In genomic region chr6:27679308-27679967, GRCh38 we compare ENCODE assay signal across 13 cellular contexts.
DNase-seq lines count a peak whose midpoint lies in the region; ATAC-seq, FAIRE-seq and TF ChIP-seq lines count a peak whose summit lies in the region.
"Had no signal": no experiment of that assay in that cellular context is flagged by ENCODE, and none has a peak within 500 bp of the region (broad histone marks: within the 10 kb centered on the region; RNA-seq: fewer than 3 reads in every experiment).

No MANE protein-coding gene starts in this region.

- no peaks in the 10 kb centered on the region for H3K9me3 ChIP-seq in HAP-1

- no peak for FAIRE-seq in RCC 7860 (lab: Jason Lieb, UNC)

- H3K79me2 ChIP-seq in ACC112 (ENCODE audit: control insufficient read depth, insufficient read depth, low read length, unreplicated experiment) (no peaks in the 10 kb centered on the region), GM23338 (replicated peaks; ENCODE audit: insufficient read depth) (no peaks in the 10 kb centered on the region)

- TF ChIP-seq CTCF in GM23338 (conservative IDR thresholded peaks at IDR 0.05; ENCODE audit: low read depth in 2 of 2) (no peak), brain (conservative IDR thresholded peaks at IDR 0.05) (no peak)

- H2AFZ ChIP-seq in ACC112 (ENCODE audit: low read length, unreplicated experiment) (no peak overlapping the region), GM23338 (peak overlapping the region; percentile 35; the same call in 1 of the 2 replicates)

- H3K4me2 ChIP-seq in GM23338 = peak overlapping the region; percentile 89

- H3K27ac ChIP-seq in ACC112 (ENCODE audit: low read depth, low read length) = no peak overlapping the region
- no peak overlapping the region for H3K27ac ChIP-seq in GM23338 (ENCODE audit: low read depth)

- H3K36me3 Mint-ChIP-seq in GM23338 (ENCODE audit: low read depth) = peaks cover 4% of the 10 kb centered on the region; the same call in 1 of the 3 replicates
- H3K36me3 Mint-ChIP-seq in brain = no peaks in the 10 kb centered on the region

- DNase-seq in GM23338 (ENCODE audit: low spot score) (peak; percentile 60), iris pigment epithelial cell (ENCODE audit: low read depth) (peak; percentile 47), RCC 7860 (ENCODE audit: low spot score) (no peak), posterior cingulate gyrus (no peak), HAP-1 (ENCODE audit: low spot score in 2 of 2) (no peak), T-helper 9 cell (no peak)
- DNase-seq: C1 segment of cervical spinal cord; NCI-H1930; stimulated activated CD4-positive, alpha-beta T cell treated with anti-CD3 and anti-CD28 coated beads, Interleukin-1b, Interleukin-23, amount 100 ng/mL, for 48 hours; substantia nigra had no signal

- H3K4me3 ChIP-seq in ACC112 (ENCODE audit: low read depth, low read length) (peak overlapping the region; percentile 41), GM23338 (peak overlapping the region; percentile 52), HAP-1 (no peak overlapping the region)

- H3F3A ChIP-seq in GM23338 (replicated peaks; ENCODE audit: low read depth) = 0 out of 2 replicates have a peak, but pooled peaks cover 3% of the 10 kb centered on the region

- H3K27me3 Mint-ChIP-seq in GM23338 (ENCODE audit: insufficient read depth, low read depth, poor library complexity) = peaks cover 42% of the 10 kb centered on the region
- H3K27me3 Mint-ChIP-seq in brain = peaks cover 99% of the 10 kb centered on the region

- H3K27me3 ChIP-seq in ACC112 (ENCODE audit: insufficient read depth, low read length) (peaks cover 53% of the 10 kb centered on the region), GM23338 (ENCODE audit: insufficient read depth) (peaks cover 48% of the 10 kb centered on the region), HAP-1 (ENCODE audit: low read depth) (no peaks in the 10 kb centered on the region)

- H3K4me1 Mint-ChIP-seq in GM23338 = peaks cover 5% of the 10 kb centered on the region
- peaks cover 24% of the 10 kb centered on the region for H3K4me1 Mint-ChIP-seq in brain

- ATAC-seq in GM23338 = peak; percentile 24
- ATAC-seq: Panc1 had no signal

- no peaks in the 10 kb centered on the region for H3K4me1 ChIP-seq in ACC112 (ENCODE audit: control insufficient read depth, insufficient read depth, low read length, unreplicated experiment)
- H3K4me1 ChIP-seq in GM23338 (ENCODE audit: insufficient read depth) = peaks cover 6% of the 10 kb centered on the region; the same call in 1 of the 2 replicates
- H3K4me1 ChIP-seq in HAP-1 = no peaks in the 10 kb centered on the region; the same call in 1 of the 2 replicates

- H3K9me3 Mint-ChIP-seq in GM23338 = peaks cover 5% of the 10 kb centered on the region; the same call in 1 of the 3 replicates
- peaks cover 0 to 28% (median 9%) of the 10 kb centered on the region in 5 experiments for H3K9me3 Mint-ChIP-seq in brain

- no peaks in the 10 kb centered on the region for H3K9me2 ChIP-seq in GM23338 (ENCODE audit: insufficient read depth)

- H3K27ac Mint-ChIP-seq in GM23338 = no peak overlapping the region
- H3K27ac Mint-ChIP-seq in brain = no peak overlapping the region

- intact Hi-C loops in posterior cingulate gyrus (cut with DNase I) = no loop called here

- H4K20me1 ChIP-seq in GM23338 (replicated peaks; ENCODE audit: insufficient read depth) = no peaks in the 10 kb centered on the region

- H3K4me3 Mint-ChIP-seq in GM23338 = peak overlapping the region; percentile 85
- H3K4me3 Mint-ChIP-seq in brain = peak overlapping the region; percentile 72 to 89 (median 87)

- H3K36me3 ChIP-seq in ACC112 (ENCODE audit: insufficient read depth, low read length) = no peaks in the 10 kb centered on the region
- no peaks in the 10 kb centered on the region for H3K36me3 ChIP-seq in GM23338 (ENCODE audit: insufficient read depth)
- no peaks in the 10 kb centered on the region for H3K36me3 ChIP-seq in HAP-1 (replicated peaks)

- in situ Hi-C loops in HAP-1 (cut with MboI; ENCODE audit: low sequenced_read_pairs) = no loop called here

TF ChIP-seq in GM23338, 12 proteins besides CTCF, POLR2A, EP300 and RAD21 (continues in another document):
- no peak for TF ChIP-seq ZNF331 (CRISPR knock-in tag; IDR thresholded peaks at IDR 0.05; ENCODE audit: low read depth)
- no peak for TF ChIP-seq ZNF114 (CRISPR knock-in tag; IDR thresholded peaks at IDR 0.05)
- no peak for TF ChIP-seq JUNB (IDR thresholded peaks at IDR 0.05; ENCODE audit: unreplicated experiment)
- TF ChIP-seq ZNF462 (CRISPR knock-in tag; IDR thresholded peaks at IDR 0.05) = no peak
- no peak for TF ChIP-seq POLR2AphosphoS5 (IDR thresholded peaks at IDR 0.05; ENCODE audit: low read depth)
- no peak for TF ChIP-seq STAT1 (IDR thresholded peaks at IDR 0.05; ENCODE audit: unreplicated experiment)

Comparison
In these comparisons a context has a peak if more than half of its experiments do, and no peak if none do; other contexts are left out.
1. DNase-seq: peak in GM23338 (single experiment) and iris pigment epithelial cell (single experiment); none in RCC 7860 (single experiment), posterior cingulate gyrus (0 of 10), HAP-1 (0 of 2) and T-helper 9 cell (single experiment).